Comparison of ENCODE assay signal across 1 cellular context in genomic region chr6:150894191-150894744, GRCh38.
TF ChIP-seq lines count a peak whose summit lies in the region.

No MANE protein-coding gene starts in this region.

TF ChIP-seq in SK-N-SH, 30 proteins besides CTCF, POLR2A, EP300 and RAD21 (continued from another document):
- TF ChIP-seq, protein P1, sequence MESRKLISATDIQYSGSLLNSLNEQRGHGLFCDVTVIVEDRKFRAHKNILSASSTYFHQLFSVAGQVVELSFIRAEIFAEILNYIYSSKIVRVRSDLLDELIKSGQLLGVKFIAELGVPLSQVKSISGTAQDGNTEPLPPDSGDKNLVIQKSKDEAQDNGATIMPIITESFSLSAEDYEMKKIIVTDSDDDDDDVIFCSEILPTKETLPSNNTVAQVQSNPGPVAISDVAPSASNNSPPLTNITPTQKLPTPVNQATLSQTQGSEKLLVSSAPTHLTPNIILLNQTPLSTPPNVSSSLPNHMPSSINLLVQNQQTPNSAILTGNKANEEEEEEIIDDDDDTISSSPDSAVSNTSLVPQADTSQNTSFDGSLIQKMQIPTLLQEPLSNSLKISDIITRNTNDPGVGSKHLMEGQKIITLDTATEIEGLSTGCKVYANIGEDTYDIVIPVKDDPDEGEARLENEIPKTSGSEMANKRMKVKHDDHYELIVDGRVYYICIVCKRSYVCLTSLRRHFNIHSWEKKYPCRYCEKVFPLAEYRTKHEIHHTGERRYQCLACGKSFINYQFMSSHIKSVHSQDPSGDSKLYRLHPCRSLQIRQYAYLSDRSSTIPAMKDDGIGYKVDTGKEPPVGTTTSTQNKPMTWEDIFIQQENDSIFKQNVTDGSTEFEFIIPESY (IDR thresholded peaks at IDR 0.05; ENCODE audit: borderline replicate concordance, low read depth), result no peak
- TF ChIP-seq EZH2phosphoT487 (IDR thresholded peaks at IDR 0.05; ENCODE audit: borderline replicate concordance, low read depth) (no peak), NRF1 (IDR thresholded peaks at IDR 0.05; ENCODE audit: low read depth, low read length) (no peak), MXI1 (IDR thresholded peaks at IDR 0.05; ENCODE audit: low read depth, low read length) (no peak)
